Comparison of ENCODE assay signal across 1 cellular context in genomic region chr9:121675381-121675780, GRCh38.
TF ChIP-seq lines count a peak whose summit lies in the region.

No MANE protein-coding gene starts in this region.

TF ChIP-seq in SK-N-SH treated with all-trans-retinoic acid at 6 μM for 48 hours, 23 proteins besides CTCF, POLR2A, EP300 and RAD21 (continued from another document):
- TF ChIP-seq CREB5 (CRISPR knock-in tag; IDR thresholded peaks at IDR 0.05; ENCODE audit: low read depth) (no peak), TCF4 (CRISPR knock-in tag; IDR thresholded peaks at IDR 0.05; ENCODE audit: borderline replicate concordance) (no peak), ESRRG (CRISPR knock-in tag; IDR thresholded peaks at IDR 0.05) (no peak), SNAI2 (CRISPR knock-in tag; IDR thresholded peaks at IDR 0.05) (no peak)
